ENCODE assay signal across 11 cellular contexts in the genomic region with DNA sequence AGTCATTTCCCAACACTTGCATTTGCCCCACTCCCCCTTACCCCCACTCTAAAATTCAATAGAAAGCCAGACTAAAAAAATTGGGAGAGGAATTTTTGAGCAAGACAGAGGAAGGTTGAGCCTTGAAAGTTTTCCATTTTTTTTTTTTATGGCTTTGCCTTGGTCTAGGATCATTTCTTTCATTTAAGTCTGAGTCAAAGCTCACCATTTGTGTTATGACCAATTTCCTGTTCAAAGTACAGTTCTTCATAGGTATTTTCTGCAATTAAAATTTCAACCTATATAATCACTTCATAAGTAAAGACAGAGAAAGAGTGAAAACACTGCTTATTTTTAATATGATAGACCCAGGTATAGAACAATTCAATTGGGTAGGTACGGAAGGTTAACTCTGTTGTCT.
"Had no signal": no experiment of that assay in that cellular context is flagged by ENCODE, and none has a peak within 500 bp of the region (broad histone marks: within the 10 kb centered on the region; RNA-seq: fewer than 3 reads in every experiment).

No MANE protein-coding gene starts in this region.

- H3K27ac ChIP-seq: GM23248 had no signal

- H3K36me3 ChIP-seq: HAP-1 had no signal

- DNase-seq: GM23248, GOT3, H7, H9, HCEC 1CT, HFFc6 had no signal

- H3K9me3 ChIP-seq: HAP-1 had no signal

- FAIRE-seq: H1, H54 had no signal

- H2AFZ ChIP-seq: GM23248, GM23338 had no signal

- H3K4me2 ChIP-seq: GM23338 had no signal

- ATAC-seq: GM23338, HCT116 had no signal

- H3K4me3 ChIP-seq: GM23248, GM23338, HAP-1 had no signal
